20 cellular contexts compared by ENCODE assay signal in the genomic region with DNA sequence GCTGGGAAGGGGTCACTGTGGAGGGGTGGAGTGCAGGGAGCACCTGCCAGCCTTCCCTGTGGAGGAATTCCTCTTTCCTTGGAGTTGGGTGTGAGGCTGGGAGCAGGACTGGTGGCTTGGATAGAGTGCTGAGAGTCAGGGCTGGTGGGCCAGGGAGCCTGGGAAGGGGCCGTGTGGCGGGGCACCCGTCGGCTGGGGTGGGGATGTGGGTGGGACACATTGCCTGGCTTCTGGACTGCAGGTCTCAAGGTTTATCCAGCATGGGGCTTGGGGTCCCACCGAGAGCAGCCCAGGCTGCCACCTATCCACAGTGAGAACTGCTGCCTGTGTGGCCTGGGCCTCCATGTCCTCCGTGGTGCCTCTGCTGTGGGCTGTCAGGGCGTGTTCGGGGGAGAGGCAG.
"Had no signal": no experiment of that assay in that cellular context is flagged by ENCODE, and none has a peak within 500 bp of the region (broad histone marks: within the 10 kb centered on the region; RNA-seq: fewer than 3 reads in every experiment).

No MANE protein-coding gene starts in this region.

- H3K27ac Mint-ChIP-seq: natural killer cell treated with Interleukin-12 subunit alpha and Interleukin-12 subunit beta and Interleukin-15 and Interleukin-18, amount 100 ng/mL, for 72 hours; type B pancreatic cell had no signal

- H3K27ac ChIP-seq: colonic mucosa, gastroesophageal sphincter, hepatocyte, left ventricle myocardium inferior, lower lobe of right lung, right atrium auricular region, suprapubic skin, thyroid gland had no signal

- H3K9me3 Mint-ChIP-seq: natural killer cell treated with Interleukin-12 subunit alpha and Interleukin-12 subunit beta and Interleukin-15 and Interleukin-18, amount 100 ng/mL, for 72 hours; type B pancreatic cell had no signal

- H3K27me3 ChIP-seq: colonic mucosa, gastroesophageal sphincter, hepatocyte, right atrium auricular region, suprapubic skin, thyroid gland had no signal

- H3K27me3 Mint-ChIP-seq: natural killer cell treated with Interleukin-12 subunit alpha and Interleukin-12 subunit beta and Interleukin-15 and Interleukin-18, amount 100 ng/mL, for 72 hours; type B pancreatic cell had no signal

- H2AFZ ChIP-seq: hepatocyte had no signal

- H3K36me3 ChIP-seq: colonic mucosa had no signal

- H3K9me3 ChIP-seq: colonic mucosa, gastroesophageal sphincter, left ventricle myocardium inferior, lower lobe of right lung, right atrium auricular region, suprapubic skin, thyroid gland had no signal

- DNase-seq: cerebellar nuclear complex; colonic mucosa; dermis blood vessel endothelial cell; glutamatergic neuron; kidney; left cardiac atrium; left ventricle myocardium inferior; lower lobe of right lung; mesenchymal stem cell; midbrain; stimulated activated CD4-positive, alpha-beta T cell treated with anti-CD3 and anti-CD28 coated beads, Interleukin-2, amount 100 ng/mL, for 48 hours; stimulated activated naive CD8-positive, alpha-beta T cell treated with anti-CD3 and anti-CD28 coated beads, Interleukin-15, Interleukin-2, amounts not matched to agents 100 U/mL and 50 U/mL, for 24 hours; thyroid gland had no signal

- H3K36me3 Mint-ChIP-seq: natural killer cell treated with Interleukin-12 subunit alpha and Interleukin-12 subunit beta and Interleukin-15 and Interleukin-18, amount 100 ng/mL, for 72 hours had no signal

- H3K4me3 Mint-ChIP-seq: natural killer cell treated with Interleukin-12 subunit alpha and Interleukin-12 subunit beta and Interleukin-15 and Interleukin-18, amount 100 ng/mL, for 72 hours; type B pancreatic cell had no signal

- H3K4me2 ChIP-seq: hepatocyte, smooth muscle cell had no signal

- H3K4me3 ChIP-seq: colonic mucosa, gastroesophageal sphincter, hepatocyte, left ventricle myocardium inferior, lower lobe of right lung, right atrium auricular region, smooth muscle cell, suprapubic skin, thyroid gland had no signal
